8 cellular contexts compared by ENCODE assay signal in the genomic region with DNA sequence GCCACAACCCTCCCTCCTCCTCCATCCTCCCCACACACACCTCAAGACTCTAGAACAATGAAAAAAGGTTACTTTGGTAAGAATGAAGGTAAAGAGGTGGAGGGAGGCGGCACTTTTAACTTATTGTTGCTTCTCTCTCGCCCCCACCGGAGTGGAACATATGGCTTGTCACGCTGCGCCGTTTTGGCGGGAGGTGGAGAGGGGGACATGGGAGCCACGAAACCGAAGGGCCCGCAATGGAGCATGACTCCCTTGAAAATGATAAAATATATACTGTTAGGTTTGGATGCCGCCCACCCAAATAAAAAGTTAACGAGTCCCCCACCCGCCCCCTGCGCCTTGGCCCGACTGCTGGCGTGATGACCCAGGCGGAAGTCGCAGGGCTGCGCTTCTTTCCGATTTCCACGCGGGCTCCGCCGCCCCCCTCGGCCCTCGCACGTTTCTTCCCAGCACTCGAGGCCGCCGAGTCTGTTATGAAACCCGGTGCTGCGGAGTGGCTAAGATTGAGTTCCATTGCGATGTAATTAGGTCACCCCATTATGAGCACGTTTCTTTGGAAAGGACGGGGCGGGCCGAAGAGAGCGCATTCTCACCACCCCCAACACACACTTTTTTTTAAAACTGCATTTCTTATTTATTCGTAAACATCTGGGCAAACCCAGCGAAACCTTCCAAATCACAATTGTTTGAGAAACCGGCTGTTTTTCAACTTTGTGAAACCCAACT. TPM values are rescaled to one million over a fixed set of nuclear protein-coding genes. Genes with fewer than 3 reads are reported as not detected.
DNase-seq lines count a peak whose midpoint lies in the region; ATAC-seq lines count a peak whose summit lies in the region.

No MANE protein-coding gene starts in this region.

- H3K36me3 ChIP-seq in MG63 = peaks cover 34% of the 10 kb centered on the region
- peaks cover 15% of the 10 kb centered on the region for H3K36me3 ChIP-seq in effector memory CD4-positive, alpha-beta T cell (ENCODE audit: control insufficient read depth, insufficient read depth, low read length)

- H3K27me3 ChIP-seq in MG63 = no peaks in the 10 kb centered on the region
- H3K27me3 ChIP-seq in effector memory CD4-positive, alpha-beta T cell (replicated peaks; ENCODE audit: control insufficient read depth, insufficient read depth, low read length, poor library complexity, severe bottlenecking) = no peaks in the 10 kb centered on the region

- ATAC-seq in activated CD8-positive, alpha-beta T cell treated with anti-CD3 and anti-CD28 coated beads, Interleukin-2, amount 10 ng/mL, durations not matched to agents 7 days and 5 days = peak; percentile 9
- ATAC-seq in GM18867 (IDR thresholded peaks at IDR 0.05; ENCODE audit: unreplicated experiment) = no peak
- ATAC-seq in HG02981 (IDR thresholded peaks at IDR 0.05; ENCODE audit: unreplicated experiment) = no peak

- peak overlapping the region; percentile 87 for H3K4me3 Mint-ChIP-seq in activated CD8-positive, alpha-beta T cell treated with anti-CD3 and anti-CD28 coated beads, Interleukin-2, amount 10 ng/mL, durations not matched to agents 7 days and 5 days

- peak overlapping the region; percentile 100 for H3K27ac ChIP-seq in effector memory CD4-positive, alpha-beta T cell (ENCODE audit: insufficient read depth, low read length, poor library complexity, severe bottlenecking)

- DNase-seq in G401 (ENCODE audit: low spot score) (peak; percentile 41), MG63 (peak; percentile 79), mesenteric fat pad (ENCODE audit: low spot score) (peak; percentile 98)
- DNase-seq in activated CD8-positive, alpha-beta T cell treated with anti-CD3 and anti-CD28 coated beads, Interleukin-2, amount 10 ng/mL, durations not matched to agents 7 days and 5 days = peak; percentile 83
- peak; percentile 71 to 76 (median 75) for DNase-seq in effector memory CD4-positive, alpha-beta T cell
- DNase-seq in stimulated activated CD8-positive, alpha-beta memory T cell treated with anti-CD3 and anti-CD28 coated beads, Interleukin-4, amount 100 ng/mL, for 1 hour (ENCODE audit: low read depth in 2 of 2, low spot score in 1 of 2) = peak; percentile 79 to 80

- peaks cover 39% of the 10 kb centered on the region for H3K4me1 Mint-ChIP-seq in activated CD8-positive, alpha-beta T cell treated with anti-CD3 and anti-CD28 coated beads, Interleukin-2, amount 10 ng/mL, durations not matched to agents 7 days and 5 days (ENCODE audit: low read depth)

- H3K36me3 Mint-ChIP-seq in activated CD8-positive, alpha-beta T cell treated with anti-CD3 and anti-CD28 coated beads, Interleukin-2, amount 10 ng/mL, durations not matched to agents 7 days and 5 days (ENCODE audit: low read depth) = peaks cover 46% of the 10 kb centered on the region

- H3K4me1 ChIP-seq in effector memory CD4-positive, alpha-beta T cell (ENCODE audit: control insufficient read depth, insufficient read depth, low read length, poor library complexity, severe bottlenecking) = peaks cover 33% of the 10 kb centered on the region

- no peaks in the 10 kb centered on the region for H3K9me3 Mint-ChIP-seq in activated CD8-positive, alpha-beta T cell treated with anti-CD3 and anti-CD28 coated beads, Interleukin-2, amount 10 ng/mL, durations not matched to agents 7 days and 5 days (ENCODE audit: insufficient read depth)

- in situ Hi-C loops in G401 (cut with HindIII; ENCODE audit: low sequenced_read_pairs) = no loop called here

- H3K27me3 Mint-ChIP-seq in activated CD8-positive, alpha-beta T cell treated with anti-CD3 and anti-CD28 coated beads, Interleukin-2, amount 10 ng/mL, durations not matched to agents 7 days and 5 days (ENCODE audit: low read depth) = no peaks in the 10 kb centered on the region

- POLR2A ChIA-PET in activated CD8-positive, alpha-beta T cell treated with anti-CD3 and anti-CD28 coated beads, Interleukin-2, amount 10 ng/mL, durations not matched to agents 7 days and 5 days (lab: Charles Lee) = interaction anchor here (1.9 to 5.1 kb wide), 4 partner anchors 13 to 511 kb away, joined by 5 to 197 read pairs (median 24); no protein-coding TSS in a partner anchor

- H3K4me3 ChIP-seq in MG63 = peak overlapping the region; percentile 85
- H3K4me3 ChIP-seq in effector memory CD4-positive, alpha-beta T cell (ENCODE audit: insufficient read depth, low read depth, low read length, poor library complexity, severe bottlenecking) = peak overlapping the region; percentile 89

- peak overlapping the region; percentile 100 for H3K27ac Mint-ChIP-seq in activated CD8-positive, alpha-beta T cell treated with anti-CD3 and anti-CD28 coated beads, Interleukin-2, amount 10 ng/mL, durations not matched to agents 7 days and 5 days

- H3K9me3 ChIP-seq in MG63 = no peaks in the 10 kb centered on the region
- no peaks in the 10 kb centered on the region for H3K9me3 ChIP-seq in effector memory CD4-positive, alpha-beta T cell (ENCODE audit: control insufficient read depth, low read length)

- CTCF ChIA-PET in activated CD8-positive, alpha-beta T cell treated with anti-CD3 and anti-CD28 coated beads, Interleukin-2, amount 10 ng/mL, durations not matched to agents 7 days and 5 days (lab: Charles Lee) = interaction anchor here (0.7 to 5.5 kb wide), 5 partner anchors 11 to 21 kb away, joined by 3 to 81 read pairs (median 5); no protein-coding TSS in a partner anchor

RNA-seq across cellular contexts. Expression of gene ZFP36L1, which starts 1.4 kb away (rescaled TPM):
- total RNA-seq in G401 (2014; rRNA removed; shearing (Covaris generic)) = 7.8 and 28.6 TPM in 2 replicates
- total RNA-seq in MG63 (2014; rRNA removed; shearing (Covaris generic); ENCODE audit: low replicate concordance) = 9.3 and 30.2 TPM in 2 replicates
- 10 to 100 TPM; 63.3 to 73.2 TPM for total RNA-seq in activated CD8-positive, alpha-beta T cell treated with anti-CD3 and anti-CD28 coated beads, Interleukin-2, amount 10 ng/mL, durations not matched to agents 7 days and 5 days
- 477 TPM for total RNA-seq in mesenteric fat pad

Comparison
In these comparisons a context has a peak if more than half of its experiments do, and no peak if none do; other contexts are left out.
1. DNase-seq: peak in every context shown above with its lines; median percentile 98 in mesenteric fat pad; 83 in activated CD8-positive, alpha-beta T cell treated with anti-CD3 and anti-CD28 coated beads, Interleukin-2, amount 10 ng/mL, durations not matched to agents 7 days and 5 days; 80 in stimulated activated CD8-positive, alpha-beta memory T cell treated with anti-CD3 and anti-CD28 coated beads, Interleukin-4, amount 100 ng/mL, for 1 hour; 79 in MG63; 75 in effector memory CD4-positive, alpha-beta T cell; 41 in G401.